Comparison of ENCODE assay signal across 8 cellular contexts in genomic region chr2:216692636-216693413, GRCh38. TPM values are rescaled to one million over a fixed set of nuclear protein-coding genes. Genes with fewer than 3 reads are reported as not detected.
DNase-seq lines count a peak whose midpoint lies in the region; ATAC-seq, FAIRE-seq and TF ChIP-seq lines count a peak whose summit lies in the region.

No MANE protein-coding gene starts in this region.

- H3K27me3 Mint-ChIP-seq in CD8-positive, alpha-beta memory T cell: peaks cover 40 to 69% of the 10 kb centered on the region in 2 donors

- no peaks in the 10 kb centered on the region for H3K36me3 ChIP-seq in CD8-positive, alpha-beta memory T cell (ENCODE audit: insufficient read depth, low read length)
- peaks cover 24% of the 10 kb centered on the region for H3K36me3 ChIP-seq in muscle layer of colon (ENCODE audit: insufficient read depth, low read length)

- H3K27me3 ChIP-seq in CD8-positive, alpha-beta memory T cell (ENCODE audit: insufficient read depth, low read length, poor library complexity, severe bottlenecking): peaks cover 29% of the 10 kb centered on the region
- H3K27me3 ChIP-seq in muscle layer of colon (ENCODE audit: control insufficient read depth in 1 of 2, insufficient read depth in 2 of 2, low read length in 2 of 2): peaks cover 0 to 10% of the 10 kb centered on the region in 2 donors

- H3K27ac ChIP-seq in CD8-positive, alpha-beta memory T cell (ENCODE audit: low read depth, low read length): no peak overlapping the region
- H3K27ac ChIP-seq in muscle layer of colon (ENCODE audit: low read depth, low read length): peak overlapping the region; percentile 97

- peak overlapping the region; percentile 36 for H3K4me3 ChIP-seq in CD8-positive, alpha-beta memory T cell (ENCODE audit: low read length)
- peak overlapping the region; percentile 34 to 90 for H3K4me3 ChIP-seq in muscle layer of colon (ENCODE audit: low read depth in 1 of 2, low read length in 2 of 2)

- peak; percentile 57 for ATAC-seq in HG03135 (IDR thresholded peaks at IDR 0.05; ENCODE audit: unreplicated experiment)

- H3K36me3 Mint-ChIP-seq in CD8-positive, alpha-beta memory T cell: no peaks in the 10 kb centered on the region

- no peaks in the 10 kb centered on the region for H3K9me3 ChIP-seq in CD8-positive, alpha-beta memory T cell (ENCODE audit: low read length)
- H3K9me3 ChIP-seq in muscle layer of colon (ENCODE audit: low read length): no peaks in the 10 kb centered on the region

- DNase-seq in CD8-positive, alpha-beta memory T cell: peak; percentile 9 to 76 (median 20)
- DNase-seq in NCI-H82 (lab: John Stamatoyannopoulos, UW) (peak; percentile 98), activated T-cell treated with anti-CD3 and anti-CD28 coated beads for 48 hours (ENCODE audit: low read depth) (peak; percentile 72), erythroblast (lab: John Stamatoyannopoulos, UW) (peak; percentile 63 to 75), GM12892 (ENCODE audit: insufficient read length) (no peak)
- peak; percentile 49 for DNase-seq in stimulated activated CD8-positive, alpha-beta memory T cell treated with anti-CD3 and anti-CD28 coated beads, Interleukin-7, amount 100 ng/mL, for 24 hours (ENCODE audit: low read depth)

- peak overlapping the region; percentile 17 to 86 (median 80) for H3K4me3 Mint-ChIP-seq in CD8-positive, alpha-beta memory T cell

- no peak for FAIRE-seq in GM12892 (lab: Jason Lieb, UNC)

- TF ChIP-seq POLR2A in erythroblast (IDR thresholded peaks at IDR 0.05; ENCODE audit: low read length) (no peak), GM12892 (IDR thresholded peaks at IDR 0.05; ENCODE audit: low read depth, low read length) (no peak)

- POLR2A ChIA-PET in CD8-positive, alpha-beta memory T cell (lab: Charles Lee): no interaction called here

- peak overlapping the region in 2 of 8 donors; percentile 60 to 76 for H3K27ac Mint-ChIP-seq in CD8-positive, alpha-beta memory T cell

- H3K4me1 ChIP-seq in CD8-positive, alpha-beta memory T cell (ENCODE audit: insufficient read depth, low read length): peaks cover 28% of the 10 kb centered on the region
- peaks cover 49% of the 10 kb centered on the region for H3K4me1 ChIP-seq in muscle layer of colon (ENCODE audit: insufficient read depth, low read length)

- no peaks in the 10 kb centered on the region for H3K9me3 Mint-ChIP-seq in CD8-positive, alpha-beta memory T cell

- H3K9ac ChIP-seq in muscle layer of colon (ENCODE audit: low read length): peak overlapping the region; percentile 71

- H3K4me1 Mint-ChIP-seq in CD8-positive, alpha-beta memory T cell: peaks cover 22 to 43% (median 28%) of the 10 kb centered on the region in 3 donors

- CTCF ChIA-PET in CD8-positive, alpha-beta memory T cell (lab: Charles Lee): interaction anchor here (2.6 kb wide), 1 partner anchor 9 kb away, joined by 11 read pairs; no protein-coding TSS in a partner anchor

RNA-seq across cellular contexts. Expression of gene IGFBP5, which starts 2.5 kb away (rescaled TPM):
- not detected for total RNA-seq in CD8-positive, alpha-beta memory T cell
- polyA plus RNA-seq in CD8-positive, alpha-beta memory T cell: not detected
- not detected for polyA plus RNA-seq in GM12892 (2012; ENCODE audit: missing spikeins)

RNA-seq across cellular contexts. Expression of gene IGFBP2, which starts 59.6 kb away (rescaled TPM):
- 1 to 10 TPM in 1 of 2 experiments, under 1 TPM in 1; 0.84 to 1.1 TPM for total RNA-seq in CD8-positive, alpha-beta memory T cell
- 1.2 TPM for polyA plus RNA-seq in CD8-positive, alpha-beta memory T cell
- polyA plus RNA-seq in GM12892 (2012; ENCODE audit: missing spikeins): 1.5 TPM
